ENCODE assay signal across 24 cellular contexts in genomic region chr6:103405321-103405720, GRCh38.
DNase-seq lines count a peak whose midpoint lies in the region; ATAC-seq and TF ChIP-seq lines count a peak whose summit lies in the region.
"Had no signal": no experiment of that assay in that cellular context is flagged by ENCODE, and none has a peak within 500 bp of the region (broad histone marks: within the 10 kb centered on the region; RNA-seq: fewer than 3 reads in every experiment).

No MANE protein-coding gene starts in this region.

- H3K27ac ChIP-seq in HUES6 (ENCODE audit: low read depth, low read length) (no peak overlapping the region), hepatocyte (no peak overlapping the region)
- H3K27ac ChIP-seq: KMS-11 had no signal

- H3K4me1 ChIP-seq in HUES6 (ENCODE audit: control insufficient read depth, insufficient read depth, low read length) (peaks cover 3% of the 10 kb centered on the region; the same call in 1 of the 2 replicates), hepatocyte (ENCODE audit: insufficient read depth) (no peaks in the 10 kb centered on the region)
- H3K4me1 ChIP-seq: HAP-1 had no signal

- ATAC-seq in GM19397 (IDR thresholded peaks at IDR 0.05; ENCODE audit: unreplicated experiment) (no peak), GM18867 (IDR thresholded peaks at IDR 0.05; ENCODE audit: unreplicated experiment) (no peak), GM19463 (IDR thresholded peaks at IDR 0.05; ENCODE audit: unreplicated experiment) (no peak)

- H3K36me3 ChIP-seq in HUES6 (ENCODE audit: control insufficient read depth, insufficient read depth, low read length) (no peaks in the 10 kb centered on the region), hepatocyte (replicated peaks; ENCODE audit: insufficient read depth, low read depth) (no peaks in the 10 kb centered on the region)
- H3K36me3 ChIP-seq: BE2C, HAP-1 had no signal

- WGBS in hepatocyte (ENCODE audit: low lambda C conversion rate, missing lambda C conversion rate), result 79% methylated on average over 12 of the region's 12 CpGs

- H3K4me2 ChIP-seq in hepatocyte, result no peak overlapping the region
- H3K4me2 ChIP-seq: KMS-11 had no signal

- DNase-seq in ELF-1 (ENCODE audit: low read depth, low spot score) (peak; percentile 2), iPS DF 19.7 (ENCODE audit: low read depth, low spot score) (peak; percentile 17), iPS-NIHi7 (ENCODE audit: extremely low spot score) (peak; percentile 11), hepatocyte (ENCODE audit: low spot score) (no peak)
- DNase-seq: 8988T; ACHN; BE2C; Calu3; CD8-positive, alpha-beta memory T cell; DND-41; HFFc6; MM.1S; NCI-H2029; NCI-H446; NCI-H524 treated with DMSO at 0.1 percent for 48 hours; NCI-H774; Right ventricle myocardium superior; RPMI8226 had no signal

- H3K79me2 ChIP-seq in hepatocyte, result no peaks in the 10 kb centered on the region

- H3K9me3 ChIP-seq in HUES6 (ENCODE audit: control insufficient read depth, insufficient read depth, low read depth, low read length) (no peaks in the 10 kb centered on the region), hepatocyte (ENCODE audit: low read depth) (no peaks in the 10 kb centered on the region)
- H3K9me3 ChIP-seq: BE2C, HAP-1 had no signal

- no peak overlapping the region for H3K9ac ChIP-seq in HUES6 (ENCODE audit: low read length)
- H3K9ac ChIP-seq: KMS-11 had no signal

- H3K4me3 ChIP-seq in HUES6 (ENCODE audit: low read depth, low read length) (peak overlapping the region; percentile 58), hepatocyte (no peak overlapping the region)
- H3K4me3 ChIP-seq: HAP-1 had no signal

- H3K9me2 ChIP-seq in hepatocyte (replicated peaks; ENCODE audit: insufficient read depth), result no peaks in the 10 kb centered on the region

- H2AFZ ChIP-seq in hepatocyte, result no peak overlapping the region

- H4K20me1 ChIP-seq in hepatocyte (ENCODE audit: insufficient read depth, poor library complexity, severe bottlenecking), result no peaks in the 10 kb centered on the region

- TF ChIP-seq CTCF in hepatocyte (IDR thresholded peaks at IDR 0.05; ENCODE audit: poor library complexity), result no peak

- no peaks in the 10 kb centered on the region for H3K27me3 ChIP-seq in HUES6 (ENCODE audit: control insufficient read depth, insufficient read depth, low read length)
- H3K27me3 ChIP-seq in hepatocyte, result no peaks in the 10 kb centered on the region
- H3K27me3 ChIP-seq: BE2C had no signal
